ENCODE assay signal across 31 cellular contexts in the genomic region with DNA sequence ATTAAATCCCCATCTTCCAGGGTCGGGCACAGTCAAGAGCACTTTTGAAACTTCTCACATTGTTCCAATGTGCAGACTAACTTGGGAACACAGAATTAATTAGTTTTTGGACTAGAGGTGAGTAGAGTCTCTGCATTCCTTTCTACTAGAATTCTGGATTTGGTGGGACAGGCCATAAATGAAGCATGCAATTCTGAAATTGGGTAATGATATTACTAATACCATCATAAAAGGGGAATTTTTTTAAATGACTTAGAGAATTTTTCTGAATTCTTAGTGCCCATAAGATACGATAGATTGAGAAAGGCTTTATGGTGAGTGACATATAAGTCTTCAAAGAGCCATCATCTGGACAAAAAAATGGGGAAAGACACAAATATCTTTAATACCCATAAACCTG. TPM values are rescaled to one million over a fixed set of nuclear protein-coding genes. Genes with fewer than 3 reads are reported as not detected.
"Had no signal": no experiment of that assay in that cellular context is flagged by ENCODE, and none has a peak within 500 bp of the region (broad histone marks: within the 10 kb centered on the region; RNA-seq: fewer than 3 reads in every experiment).

No MANE protein-coding gene starts in this region.

- H3K27me3 ChIP-seq: left lung, neural progenitor cell, neutrophil, ovary, right atrium auricular region, right lobe of liver, stomach, suprapubic skin, tibial artery, upper lobe of right lung had no signal

- H3K27ac ChIP-seq: left lung, lower lobe of right lung, neural progenitor cell, neutrophil, ovary, right atrium auricular region, right lobe of liver, skin epidermis, stomach, suprapubic skin, thoracic aorta, tibial artery, upper lobe of right lung had no signal

- H3K4me1 ChIP-seq: left lung, lower lobe of right lung, right atrium auricular region, right lobe of liver, stomach, suprapubic skin, tibial artery, upper lobe of right lung had no signal

- H3K36me3 ChIP-seq: left lung, lower lobe of right lung, neural progenitor cell, neutrophil, ovary, right lobe of liver, thoracic aorta, upper lobe of right lung had no signal

- H3K4me3 ChIP-seq: left lung, lower lobe of right lung, neural progenitor cell, ovary, right atrium auricular region, right lobe of liver, skin epidermis, stomach, suprapubic skin, thoracic aorta, tibial artery, upper lobe of right lung had no signal

- DNase-seq: hypothalamus; immature natural killer cell; kidney; left colon; left lung; lower lobe of right lung; mammary epithelial cell; mesenchymal stem cell; naive B cell; natural killer cell; nephron progenitor cell; occipital lobe; ovary; right lobe of liver; stimulated activated CD4-positive, alpha-beta T cell treated with anti-CD3 and anti-CD28 coated beads, Interleukin-12 subunit alpha, Interleukin-12 subunit beta, amount 100 ng/mL, for 4 hours; stimulated activated CD4-positive, alpha-beta T cell treated with anti-CD3 and anti-CD28 coated beads, Interleukin-15, amount 100 ng/mL, for 24 hours; stimulated activated CD4-positive, alpha-beta T cell treated with anti-CD3 and anti-CD28 coated beads, Interleukin-2, amount 100 ng/mL, for 24 hours; stimulated activated CD4-positive, alpha-beta T cell treated with anti-CD3 and anti-CD28 coated beads, Interleukin-4, amount 100 ng/mL, for 1 hour; stimulated activated naive B cell treated with anti-CD40 and anti-IgM and Interleukin-4, amounts not matched to agents 10 μg/mL and 1 μg/mL and 100 μg/mL, for 72 hours; stimulated activated naive CD8-positive, alpha-beta T cell treated with anti-CD3 and anti-CD28 coated beads, Interleukin-15, Interleukin-2, amounts not matched to agents 100 U/mL and 50 U/mL, for 24 hours; stomach; tibial artery; trophoblast cell; upper lobe of right lung had no signal

- H3K9ac ChIP-seq: neural progenitor cell had no signal

- ATAC-seq: left colon; left lung; lower lobe of right lung; natural killer cell; right lobe of liver; stimulated activated naive B cell treated with anti-CD40 and anti-IgM and Interleukin-4, amounts not matched to agents 10 μg/mL and 1 μg/mL and 100 μg/mL, for 72 hours; stimulated activated naive CD8-positive, alpha-beta T cell treated with anti-CD3 and anti-CD28 coated beads, Interleukin-15, Interleukin-2, amounts not matched to agents 100 U/mL and 50 U/mL, for 24 hours; upper lobe of right lung had no signal

- H3K9me3 ChIP-seq: left lung, lower lobe of right lung, neutrophil, ovary, right atrium auricular region, right lobe of liver, stomach, suprapubic skin, thoracic aorta, tibial artery, upper lobe of right lung had no signal

- H3K4me2 ChIP-seq: neural progenitor cell had no signal

RNA-seq across cellular contexts. Expression of a gene that starts 41.8 kb away (rescaled TPM):
- total RNA-seq: pulmonary artery endothelial cell had no signal
- polyA plus RNA-seq: immature natural killer cell had no signal
